ENCODE assay signal across 1 cellular context in the genomic region with DNA sequence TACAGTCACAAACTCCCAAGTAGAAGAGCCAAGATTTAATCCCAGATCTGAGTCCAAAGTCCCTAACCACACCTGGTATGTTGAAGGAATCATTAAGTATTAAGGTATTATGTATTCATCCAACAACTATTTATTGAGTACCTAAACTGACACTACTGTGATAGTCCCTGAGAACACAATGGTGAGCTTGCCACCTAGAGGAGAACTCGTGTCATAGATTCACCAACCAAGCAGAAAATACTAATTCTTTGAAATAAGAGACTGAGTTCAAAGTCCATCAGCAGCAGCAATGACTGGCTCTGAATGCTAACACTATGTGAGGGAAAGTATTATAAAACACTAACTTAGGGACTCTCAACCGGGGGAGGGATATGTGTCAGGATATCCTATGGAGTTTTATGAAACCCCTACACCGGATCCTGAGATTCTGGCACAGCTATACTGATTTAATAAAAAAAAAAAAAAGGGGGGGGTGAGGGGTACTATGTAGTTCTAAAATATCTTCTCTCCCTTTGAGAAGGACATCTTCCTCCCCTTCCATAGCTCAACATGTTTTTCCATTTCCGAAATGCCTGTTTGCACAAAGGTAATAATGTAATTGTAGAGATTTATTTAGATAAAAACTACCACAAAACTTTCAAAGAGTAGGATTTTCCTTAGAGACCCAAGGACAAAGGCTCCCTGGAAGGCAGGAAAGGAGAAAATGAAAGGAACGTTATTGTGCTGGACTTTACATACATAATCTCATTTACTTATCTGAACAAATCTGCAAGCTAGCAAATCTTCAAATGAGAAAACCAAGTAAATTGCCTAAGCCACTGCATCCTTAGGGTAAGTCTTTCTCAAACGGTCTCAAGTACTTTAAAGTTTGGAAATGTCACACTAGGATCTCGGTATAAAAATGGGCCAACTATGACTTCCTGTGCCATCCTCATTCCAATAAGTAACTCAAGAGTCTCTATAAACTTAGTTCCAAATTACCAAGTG.
A peak's percentile ranks its signal among the peaks of the same experiment; 100 is the strongest.
TF ChIP-seq lines count a peak whose summit lies in the region.

No MANE protein-coding gene starts in this region.

TF ChIP-seq in IMR-90, 13 proteins besides CTCF, POLR2A, EP300 and RAD21:
- peak; percentile 61 for TF ChIP-seq SMC3 (IDR thresholded peaks at IDR 0.05; ENCODE audit: low read depth, low read length)
- no peak for TF ChIP-seq BHLHE40 (IDR thresholded peaks at IDR 0.05; ENCODE audit: low read depth, low read length)
- no peak for TF ChIP-seq CEBPB (IDR thresholded peaks at IDR 0.05; ENCODE audit: low read depth, low read length)
- TF ChIP-seq MXI1 (IDR thresholded peaks at IDR 0.05; ENCODE audit: borderline replicate concordance, low read depth, low read length): no peak
- TF ChIP-seq MAFK (IDR thresholded peaks at IDR 0.05; ENCODE audit: low read depth, low read length): peak; percentile 67
